ENCODE assay signal across 18 cellular contexts in genomic region chr10:24272374-24272773, GRCh38.
"Had no signal": no experiment of that assay in that cellular context is flagged by ENCODE, and none has a peak within 500 bp of the region (broad histone marks: within the 10 kb centered on the region; RNA-seq: fewer than 3 reads in every experiment).

No MANE protein-coding gene starts in this region.

- H3K9me3 ChIP-seq: breast epithelium, stomach, testis, upper lobe of right lung had no signal

- H3K27me3 ChIP-seq: breast epithelium, stomach, testis, upper lobe of right lung had no signal

- ATAC-seq: activated CD8-positive, alpha-beta T cell treated with anti-CD3 and anti-CD28 coated beads, Interleukin-2, amount 10 ng/mL, durations not matched to agents 7 days and 5 days; natural killer cell treated with Interleukin-12 subunit alpha and Interleukin-12 subunit beta and Interleukin-15 and Interleukin-18, amount 100 ng/mL, for 72 hours; sciatic nerve; upper lobe of right lung had no signal

- H3K36me3 ChIP-seq: breast epithelium, stomach, upper lobe of right lung had no signal

- H3K27ac ChIP-seq: breast epithelium, stomach, testis, upper lobe of right lung had no signal

- H3K4me1 ChIP-seq: breast epithelium, testis, upper lobe of right lung had no signal

- FAIRE-seq: TTC549 had no signal

- DNase-seq: activated B cell treated with CpG ODN at 0.5 μM for 24 hours; activated CD4-positive, alpha-beta T cell treated with anti-CD3 and anti-CD28 coated beads for 48 hours; activated CD8-positive, alpha-beta memory T cell treated with anti-CD3 and anti-CD28 coated beads, Interleukin-2, amount 50 U/mL, for 4 hours; activated CD8-positive, alpha-beta T cell treated with anti-CD3 and anti-CD28 coated beads, Interleukin-2, amount 10 ng/mL, durations not matched to agents 7 days and 5 days; activated gamma-delta T cell treated with Interleukin-2 at 50 U/mL for 16 hours; activated naive CD8-positive, alpha-beta T cell treated with anti-CD3 and anti-CD28 coated beads for 36 hours; cerebellar nuclear complex; dermis blood vessel endothelial cell; islet precursor cell; occipital lobe; stimulated activated CD4-positive, alpha-beta T cell treated with anti-CD3 and anti-CD28 coated beads, Interleukin-1b, Interleukin-23, amount 100 ng/mL, for 48 hours; stomach; testis; upper lobe of right lung had no signal

- H3K4me3 ChIP-seq: breast epithelium, stomach, testis, upper lobe of right lung had no signal
